8 cellular contexts compared by ENCODE assay signal in the genomic region with DNA sequence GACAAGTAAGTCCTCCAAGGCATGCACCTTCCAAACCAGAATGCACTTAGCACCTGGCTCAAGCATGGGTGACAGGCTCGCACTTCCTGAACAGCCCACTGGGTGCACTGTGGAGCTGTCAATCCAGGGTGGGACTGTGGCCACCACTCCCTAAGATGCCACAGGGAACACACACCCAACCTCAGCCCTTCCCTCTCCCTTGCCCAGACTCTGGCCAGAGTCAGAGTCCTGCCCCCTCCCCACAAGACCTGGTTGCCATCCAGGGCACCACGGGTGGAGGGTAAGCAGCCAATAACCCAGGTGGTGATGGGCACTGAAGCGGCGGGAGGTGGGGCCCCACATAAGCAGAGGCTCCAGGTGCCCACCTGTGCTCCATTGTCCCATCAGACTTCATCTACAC.
A peak's percentile ranks its signal among the peaks of the same experiment; 100 is the strongest.
DNase-seq lines count a peak whose midpoint lies in the region; ATAC-seq and TF ChIP-seq lines count a peak whose summit lies in the region.

No MANE protein-coding gene starts in this region.

- TF ChIP-seq POLR2A in erythroblast (IDR thresholded peaks at IDR 0.05; ENCODE audit: low read length) = no peak

- ATAC-seq in GM21390 (IDR thresholded peaks at IDR 0.05; ENCODE audit: unreplicated experiment) (peak; percentile 73), GM19023 (IDR thresholded peaks at IDR 0.05; ENCODE audit: unreplicated experiment) (no peak)

- DNase-seq in ELR (ENCODE audit: low read depth) (peak; percentile 38), erythroblast (lab: John Stamatoyannopoulos, UW) (peak; percentile 39 to 58), SIG-M5 treated with dmso at 0.1 percent for 504 hours (lab: John Stamatoyannopoulos, UW; ENCODE audit: unreplicated experiment) (no peak), cerebellum (ENCODE audit: low spot score) (no peak), 8988T (no peak)

- no peak for TF ChIP-seq EP300 in Ishikawa (IDR thresholded peaks at IDR 0.05; ENCODE audit: borderline replicate concordance)

- peak; percentile 76 for TF ChIP-seq RAD21 in Ishikawa (IDR thresholded peaks at IDR 0.05; ENCODE audit: low read depth)

TF ChIP-seq in Ishikawa, 13 proteins besides CTCF, POLR2A, EP300 and RAD21:
- no peak for TF ChIP-seq NFIC (IDR thresholded peaks at IDR 0.05)

Comparison
In these comparisons a context has a peak if more than half of its experiments do, and no peak if none do; other contexts are left out.
1. DNase-seq: peak in ELR (single experiment) and erythroblast (2 of 2); none in SIG-M5 treated with dmso at 0.1 percent for 504 hours (single experiment), cerebellum (single experiment) and 8988T (single experiment).